8 cellular contexts compared by ENCODE assay signal in genomic region chr21:38089763-38090046, GRCh38.
"Had no signal": no experiment of that assay in that cellular context is flagged by ENCODE, and none has a peak within 500 bp of the region (broad histone marks: within the 10 kb centered on the region; RNA-seq: fewer than 3 reads in every experiment).

No MANE protein-coding gene starts in this region.

- FAIRE-seq: G401.6, GM12878, GM12891, GM12892, GM18507, GM19239 had no signal

- H3K4me3 ChIP-seq: GM12878 had no signal

- DNase-seq: GDM1, GF-D8 had no signal

- ATAC-seq: GM12878 had no signal
